Comparison of ENCODE assay signal across 9 cellular contexts in genomic region chr3:174640932-174641331, GRCh38.
"Had no signal": no experiment of that assay in that cellular context is flagged by ENCODE, and none has a peak within 500 bp of the region (broad histone marks: within the 10 kb centered on the region; RNA-seq: fewer than 3 reads in every experiment).

No MANE protein-coding gene starts in this region.

- FAIRE-seq: HepG2 had no signal

- H3K9ac ChIP-seq: GM23248 had no signal

- H3K27ac Mint-ChIP-seq: HFFc6, IgD-negative memory B cell had no signal

- H3K4me3 ChIP-seq: GM23248, HAP-1 had no signal

- ATAC-seq: HCT116, HepG2 had no signal

- H3K27me3 Mint-ChIP-seq: IgD-negative memory B cell had no signal

- H3K9me3 ChIP-seq: HAP-1 had no signal

- H3K36me3 ChIP-seq: HAP-1 had no signal

- H3K36me3 Mint-ChIP-seq: IgD-negative memory B cell had no signal

- H3K27ac ChIP-seq: GM23248, HL-60 had no signal

- H3K4me3 Mint-ChIP-seq: HFFc6, IgD-negative memory B cell had no signal

- DNase-seq: GM23248, GOT3, H7, HFFc6 had no signal

- H3K4me1 Mint-ChIP-seq: IgD-negative memory B cell had no signal

- H3K9me3 Mint-ChIP-seq: HFFc6 had no signal
